Comparison of ENCODE assay signal across 15 cellular contexts in genomic region chr15:88513195-88513594, GRCh38. TPM values are rescaled to one million over a fixed set of nuclear protein-coding genes. Genes with fewer than 3 reads are reported as not detected.
A peak's percentile ranks its signal among the peaks of the same experiment; 100 is the strongest.
DNase-seq lines count a peak whose midpoint lies in the region; ATAC-seq and TF ChIP-seq lines count a peak whose summit lies in the region.
"Had no signal": no experiment of that assay in that cellular context is flagged by ENCODE, and none has a peak within 500 bp of the region (broad histone marks: within the 10 kb centered on the region; RNA-seq: fewer than 3 reads in every experiment).

No MANE protein-coding gene starts in this region.

- H3K4me1 ChIP-seq in mammary epithelial cell (ENCODE audit: insufficient read depth, low read length) (no peaks in the 10 kb centered on the region), breast epithelium (no peaks in the 10 kb centered on the region), RWPE2 (ENCODE audit: insufficient read depth, poor library complexity, severe bottlenecking) (no peaks in the 10 kb centered on the region)
- H3K4me1 ChIP-seq: psoas muscle had no signal

- dilution Hi-C loops in mammary epithelial cell (cut with HindIII; ENCODE audit: low sequenced_read_pairs), result no loop called here

- no peak overlapping the region for H2AFZ ChIP-seq in mammary epithelial cell (ENCODE audit: low read depth, low read length)

- H3K4me2 ChIP-seq in mammary epithelial cell (ENCODE audit: insufficient read depth, low read depth, low read length), result no peak overlapping the region

- no peak overlapping the region for H3K27ac ChIP-seq in mammary epithelial cell (ENCODE audit: insufficient read depth, low read depth, low read length)
- H3K27ac ChIP-seq in breast epithelium, result no peak overlapping the region
- H3K27ac ChIP-seq in RWPE2 (ENCODE audit: poor library complexity, severe bottlenecking), result no peak overlapping the region
- H3K27ac ChIP-seq: psoas muscle had no signal

- in situ Hi-C loops in mammary epithelial cell (cut with MboI; ENCODE audit: low sequenced_read_pairs in 2 of 2), result no loop called here

- peaks cover 24% of the 10 kb centered on the region for H3K36me3 Mint-ChIP-seq in T-helper 17 cell (ENCODE audit: low read depth)

- H3K4me1 Mint-ChIP-seq in T-helper 17 cell, result no peaks in the 10 kb centered on the region
- H3K4me1 Mint-ChIP-seq: nephron progenitor cell had no signal

- no TSS peak for BruUV-seq in mammary epithelial cell (replicated peaks; lab: Mats Ljungman, UMichigan)

- no peak overlapping the region for H3K4me3 Mint-ChIP-seq in T-helper 17 cell
- H3K4me3 Mint-ChIP-seq: activated T-cell treated with anti-CD3 and anti-CD28 coated beads, Interleukin-2, amount 50 U/mL, for 72 hours; nephron progenitor cell; stimulated activated naive B cell treated with anti-CD40 and anti-IgM and Interleukin-4, amounts not matched to agents 10 μg/mL and 1 μg/mL and 100 μg/mL, for 72 hours; type B pancreatic cell had no signal

- H3K36me3 ChIP-seq in mammary epithelial cell (ENCODE audit: insufficient read depth, low read length) (no peaks in the 10 kb centered on the region), breast epithelium (no peaks in the 10 kb centered on the region), RWPE2 (ENCODE audit: low read depth) (peaks cover 17% of the 10 kb centered on the region)

- DNase-seq in mammary epithelial cell (peak; percentile 6), breast epithelium (ENCODE audit: low spot score in 2 of 2) (no peak), RWPE2 (ENCODE audit: low spot score) (no peak), fibroblast of villous mesenchyme (ENCODE audit: low read depth) (peak; percentile 76), T-helper 17 cell (no peak)
- no peak for DNase-seq in activated CD8-positive, alpha-beta memory T cell treated with anti-CD3 and anti-CD28 coated beads for 24 hours
- no peak for DNase-seq in activated naive CD4-positive, alpha-beta T cell (lab: John Stamatoyannopoulos, UW)
- DNase-seq: activated T-cell treated with anti-CD3 and anti-CD28 coated beads, Interleukin-2, amount 50 U/mL, for 72 hours; MV-4-11; nephron progenitor cell; psoas muscle; stimulated activated CD4-positive, alpha-beta T cell treated with anti-CD3 and anti-CD28 coated beads, Interleukin-12 subunit alpha, Interleukin-12 subunit beta, amount 100 ng/mL, for 4 hours; stimulated activated naive B cell treated with anti-CD40 and anti-IgM and Interleukin-4, amounts not matched to agents 10 μg/mL and 1 μg/mL and 100 μg/mL, for 72 hours had no signal

- H3K79me2 ChIP-seq in mammary epithelial cell (ENCODE audit: insufficient read depth, low read length), result no peaks in the 10 kb centered on the region

- no peaks in the 10 kb centered on the region for H3K27me3 ChIP-seq in mammary epithelial cell (ENCODE audit: insufficient read depth, low read length)
- no peaks in the 10 kb centered on the region for H3K27me3 ChIP-seq in breast epithelium
- H3K27me3 ChIP-seq in RWPE2 (ENCODE audit: insufficient read depth, poor library complexity, severe bottlenecking), result no peaks in the 10 kb centered on the region

- H3K27me3 Mint-ChIP-seq in T-helper 17 cell, result no peaks in the 10 kb centered on the region
- H3K27me3 Mint-ChIP-seq: stimulated activated naive B cell treated with anti-CD40 and anti-IgM and Interleukin-4, amounts not matched to agents 10 μg/mL and 1 μg/mL and 100 μg/mL, for 72 hours; type B pancreatic cell had no signal

- H3K4me3 ChIP-seq in mammary epithelial cell (replicated peaks in 1 of 3; ENCODE audit: insufficient read depth in 1 of 3, low read depth in 2 of 3, low read length in 3 of 3), result no peak overlapping the region
- H3K4me3 ChIP-seq in breast epithelium, result no peak overlapping the region
- H3K4me3 ChIP-seq in RWPE2 (ENCODE audit: severe bottlenecking), result no peak overlapping the region
- no peak overlapping the region for H3K4me3 ChIP-seq in fibroblast of villous mesenchyme (ENCODE audit: low read depth, low read length)
- H3K4me3 ChIP-seq: psoas muscle had no signal

- CTCF ChIA-PET in mammary epithelial cell (lab: Charles Lee; ENCODE audit: low non-redundant PET), result no interaction called here

- intact Hi-C loops in mammary epithelial cell (cut with micrococcal nuclease) (no loop called here), breast epithelium (cut with DNase I; ENCODE audit: low total_unique reads) (no loop called here)

- H3K9me3 ChIP-seq in mammary epithelial cell (replicated peaks; ENCODE audit: insufficient read depth, low read length) (no peaks in the 10 kb centered on the region), breast epithelium (no peaks in the 10 kb centered on the region), RWPE2 (ENCODE audit: severe bottlenecking) (no peaks in the 10 kb centered on the region), T-helper 17 cell (ENCODE audit: control insufficient read depth, low read length, poor library complexity, severe bottlenecking) (no peaks in the 10 kb centered on the region)
- H3K9me3 ChIP-seq: psoas muscle had no signal

- no peak overlapping the region for H3K27ac Mint-ChIP-seq in T-helper 17 cell
- H3K27ac Mint-ChIP-seq: activated T-cell treated with anti-CD3 and anti-CD28 coated beads, Interleukin-2, amount 50 U/mL, for 72 hours; nephron progenitor cell; stimulated activated naive B cell treated with anti-CD40 and anti-IgM and Interleukin-4, amounts not matched to agents 10 μg/mL and 1 μg/mL and 100 μg/mL, for 72 hours; type B pancreatic cell had no signal

- ATAC-seq in RWPE2 (ENCODE audit: low read depth) (peak; percentile 82), GM21515 (IDR thresholded peaks at IDR 0.05; ENCODE audit: unreplicated experiment) (no peak), T-helper 17 cell (no peak)
- ATAC-seq: activated T-cell treated with anti-CD3 and anti-CD28 coated beads, Interleukin-2, amount 50 U/mL, for 72 hours; stimulated activated naive B cell treated with anti-CD40 and anti-IgM and Interleukin-4, amounts not matched to agents 10 μg/mL and 1 μg/mL and 100 μg/mL, for 72 hours had no signal

- 89% methylated on average over 5 of the region's 5 CpGs for WGBS in mammary epithelial cell (ENCODE audit: low coverage, missing lambda C conversion rate)

- H3K9ac ChIP-seq in mammary epithelial cell (ENCODE audit: insufficient read depth, low read length), result no peak overlapping the region

- TF ChIP-seq CTCF in mammary epithelial cell (conservative IDR thresholded peaks at IDR 0.05 in 1 of 2, IDR thresholded peaks at IDR 0.05 in 1 of 2; ENCODE audit: extremely low read depth in 1 of 2, insufficient read depth in 1 of 2, low read depth in 1 of 2, low read length in 2 of 2), result no peak
- no peak for TF ChIP-seq CTCF in breast epithelium (IDR thresholded peaks at IDR 0.05)
- TF ChIP-seq CTCF in RWPE2 (IDR thresholded peaks at IDR 0.05; ENCODE audit: poor library complexity, severe bottlenecking), result no peak
- no peak for TF ChIP-seq CTCF in fibroblast of villous mesenchyme (IDR thresholded peaks at IDR 0.05; ENCODE audit: insufficient read depth, low read depth, low read length)

- TF ChIP-seq POLR2A in breast epithelium (IDR thresholded peaks at IDR 0.05), result no peak

- H4K20me1 ChIP-seq in mammary epithelial cell (ENCODE audit: insufficient read depth, low read length), result no peaks in the 10 kb centered on the region

RNA-seq across cellular contexts. Expression of gene DET1, which starts 33.3 kb away (rescaled TPM):
- total RNA-seq in mammary epithelial cell, result 1 to 10 TPM; 2.4 to 3.0 TPM
- 2.3 TPM for polyA plus RNA-seq in mammary epithelial cell
- polyA minus RNA-seq in mammary epithelial cell, result 3.6 TPM
- 10 to 100 TPM in 2 of 3 donors, 1 to 10 TPM in 1; 7.2 to 19.6 (median 12.1) TPM for total RNA-seq in breast epithelium
- total RNA-seq in fibroblast of villous mesenchyme, result 6.4 and 7.8 TPM in 2 replicates
- total RNA-seq in T-helper 17 cell, result 1 to 10 TPM; 1.9 to 3.6 TPM

RNA-seq across cellular contexts. Expression of gene MRPS11, which starts 45.7 kb away (rescaled TPM):
- 10 to 100 TPM; 21.2 to 60.2 TPM for total RNA-seq in mammary epithelial cell
- polyA plus RNA-seq in mammary epithelial cell, result 92.3 TPM
- 44.8 TPM for polyA minus RNA-seq in mammary epithelial cell
- total RNA-seq in breast epithelium, result 10 to 100 TPM; 23.4 to 26.7 (median 25.6) TPM
- 22.0 and 22.9 TPM in 2 replicates for total RNA-seq in fibroblast of villous mesenchyme
- 10 to 100 TPM; 18.6 to 19.3 TPM for total RNA-seq in T-helper 17 cell

RNA-seq across cellular contexts. Expression of gene MRPL46, which starts 46.0 kb away (rescaled TPM):
- total RNA-seq in mammary epithelial cell (10 to 100 TPM; 10.8 to 21.6 TPM), breast epithelium (10 to 100 TPM; 19.0 to 25.0 (median 20.8) TPM), fibroblast of villous mesenchyme (11.6 and 18.6 TPM in 2 replicates), T-helper 17 cell (10 to 100 TPM; 11.7 to 12.5 TPM)
- 23.0 TPM for polyA plus RNA-seq in mammary epithelial cell
- 19.7 TPM for polyA minus RNA-seq in mammary epithelial cell

Comparison
In these comparisons a context has a peak if more than half of its experiments do, and no peak if none do; other contexts are left out.
1. DNase-seq: peak in mammary epithelial cell (single experiment) and fibroblast of villous mesenchyme (single experiment); none in breast epithelium (0 of 2), RWPE2 (single experiment), activated CD8-positive, alpha-beta memory T cell treated with anti-CD3 and anti-CD28 coated beads for 24 hours (single experiment), T-helper 17 cell (0 of 3) and activated naive CD4-positive, alpha-beta T cell (0 of 4).